24 cellular contexts compared by ENCODE assay signal in genomic region chr3:193836511-193836910, GRCh38.
"Had no signal": no experiment of that assay in that cellular context is flagged by ENCODE, and none has a peak within 500 bp of the region (broad histone marks: within the 10 kb centered on the region; RNA-seq: fewer than 3 reads in every experiment).

No MANE protein-coding gene starts in this region.

- H3K9me3 ChIP-seq: Peyer's patch, SJCRH30 had no signal

- FAIRE-seq: astrocyte had no signal

- H3K27me3 ChIP-seq: cardiac muscle cell, Peyer's patch, SJCRH30 had no signal

- H3K4me3 ChIP-seq: cardiac muscle cell, Peyer's patch, SJCRH30 had no signal

- H3K27ac ChIP-seq: cardiac muscle cell, Peyer's patch, SJCRH30 had no signal

- H3K36me3 ChIP-seq: cardiac muscle cell, Peyer's patch, SJCRH30 had no signal

- ATAC-seq: activated T-helper 17 cell treated with anti-CD3 and anti-CD28 coated beads, Interleukin-2, amount 50 U/mL, for 72 hours; SK-N-SH treated with all-trans-retinoic acid at 6 μM for 48 hours had no signal

- H3K4me1 ChIP-seq: SJCRH30 had no signal

- DNase-seq: activated CD4-positive, alpha-beta T cell treated with anti-CD3 and anti-CD28 coated beads for 48 hours; activated CD4-positive, alpha-beta T cell treated with anti-CD3 and anti-CD28 coated beads, Interleukin-2, amount 50 U/mL, for 4 hours; activated CD4-positive, CD25-positive, alpha-beta regulatory T cell treated with anti-CD3 and anti-CD28 coated beads, Interleukin-2, amount 50 U/mL, for 72 hours; activated gamma-delta T cell; activated naive CD4-positive, alpha-beta T cell treated with anti-CD3 and anti-CD28 coated beads for 36 hours; activated T-cell treated with anti-CD3 and anti-CD28 coated beads, Interleukin-2, amount 50 U/mL, for 48 hours; amygdala; IMR-90; KG1; NCI-H1092; NCI-H1417; NCI-H1930; NCI-H2171; NCI-H2227 treated with DMSO at 0.1 percent for 48 hours; NCI-H446 treated with DMSO at 0.1 percent for 48 hours; NCI-H69; Peyer's patch; Right ventricle myocardium superior; SJCRH30; SW 1271 had no signal
